Comparison of ENCODE assay signal across 25 cellular contexts in the genomic region with DNA sequence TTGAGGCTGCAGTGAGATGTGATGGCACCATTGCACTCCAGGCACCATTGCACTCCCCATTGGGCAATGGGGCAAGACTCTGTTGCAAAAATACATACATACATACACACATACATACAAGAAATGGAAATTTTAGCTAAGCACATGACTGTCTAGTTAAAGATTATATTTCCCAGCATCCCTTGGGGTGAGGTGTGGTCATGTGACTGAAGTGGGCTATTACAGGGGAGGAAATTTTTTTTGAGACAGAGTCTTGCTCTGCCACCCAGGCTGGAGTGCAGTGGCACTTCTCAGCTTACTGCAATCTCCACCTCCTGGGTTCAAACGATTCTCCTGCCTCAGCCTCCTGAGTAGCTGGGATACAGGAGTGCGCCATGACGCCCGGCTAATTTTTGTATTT. TPM values are rescaled to one million over a fixed set of nuclear protein-coding genes. Genes with fewer than 3 reads are reported as not detected.
DNase-seq lines count a peak whose midpoint lies in the region; ATAC-seq, FAIRE-seq and TF ChIP-seq lines count a peak whose summit lies in the region.
"Had no signal": no experiment of that assay in that cellular context is flagged by ENCODE, and none has a peak within 500 bp of the region (broad histone marks: within the 10 kb centered on the region; RNA-seq: fewer than 3 reads in every experiment).

No MANE protein-coding gene starts in this region.

- DNase-seq in activated naive CD8-positive, alpha-beta T cell treated with anti-CD3 and anti-CD28 coated beads, Interleukin-2, amount 50 U/mL, for 24 hours = no peak
- no peak for DNase-seq in activated naive CD8-positive, alpha-beta T cell treated with anti-CD3 and anti-CD28 coated beads for 36 hours
- peak in 1 of 4 experiments; percentile 4 for DNase-seq in K562 (ENCODE audit: extremely low read depth in 1 of 4, low spot score in 3 of 4)
- no peak for DNase-seq in GM19239 (ENCODE audit: insufficient read length, low spot score)
- DNase-seq in activated naive CD4-positive, alpha-beta T cell treated with Interleukin-2 at 50 U/mL for 16 hours = no peak
- DNase-seq: AML-193; CD4-positive, alpha-beta memory T cell; CD4-positive, CD25-positive, alpha-beta regulatory T cell; CD8-positive, alpha-beta memory T cell; COR-L47; DMS 273 treated with DMSO at 0.1 percent for 48 hours; DMS153; DMS53; DMS79; DND-41; EL; GDM1 had no signal

- CTCF ChIA-PET in K562 (lab: Yijun Ruan, JAX; ENCODE audit: low intra/inter-chr PET ratio) = no interaction called here

- no peaks in the 10 kb centered on the region for H3K9me3 Mint-ChIP-seq in activated naive CD8-positive, alpha-beta T cell treated with anti-CD3 and anti-CD28 coated beads, Interleukin-2, amount 50 U/mL, for 24 hours
- H3K9me3 Mint-ChIP-seq in activated naive CD8-positive, alpha-beta T cell treated with anti-CD3 and anti-CD28 coated beads for 36 hours = no peaks in the 10 kb centered on the region
- H3K9me3 Mint-ChIP-seq: CD4-positive, alpha-beta memory T cell; CD4-positive, CD25-positive, alpha-beta regulatory T cell; CD8-positive, alpha-beta memory T cell had no signal

- H3K4me2 ChIP-seq in K562 (ENCODE audit: insufficient read depth, low read length) = no peak overlapping the region
- H3K4me2 ChIP-seq: A549; BLaER1 treated with 17β-estradiol and CSF1 and Interleukin-3, amounts not matched to agents 10 nM and 100 nM had no signal

- no peaks in the 10 kb centered on the region for H3K27me3 ChIP-seq in K562 (ENCODE audit: control insufficient read depth in 2 of 2, insufficient read depth in 2 of 2, low read length in 2 of 2)
- H3K27me3 ChIP-seq: BLaER1 treated with 17β-estradiol and CSF1 and Interleukin-3, amounts not matched to agents 10 nM and 100 nM had no signal

- TF ChIP-seq POLR2A in K562 (conservative IDR thresholded peaks at IDR 0.05) = no peak

- H3K27ac ChIP-seq in K562 (ENCODE audit: extremely low read depth, low read depth, low read length) = no peak overlapping the region
- H3K27ac ChIP-seq: 22Rv1; A549; BLaER1 treated with 17β-estradiol and CSF1 and Interleukin-3, amounts not matched to agents 10 nM and 100 nM had no signal

- H3K9me1 ChIP-seq in K562 (ENCODE audit: control insufficient read depth, insufficient read depth, low read length) = no peaks in the 10 kb centered on the region

- no peak for ATAC-seq in activated naive CD8-positive, alpha-beta T cell treated with anti-CD3 and anti-CD28 coated beads, Interleukin-2, amount 50 U/mL, for 24 hours
- no peak for ATAC-seq in K562
- ATAC-seq: A549, GM12878 had no signal

- H3K9me3 ChIP-seq in K562 (replicated peaks; ENCODE audit: control insufficient read depth, insufficient read depth, low read depth, low read length) = peaks cover 2% of the 10 kb centered on the region; the same call in 1 of the 2 replicates
- H3K9me3 ChIP-seq: A549 had no signal

- BruUV-seq in K562 (replicated peaks; lab: Mats Ljungman, UMichigan) = no TSS peak

- no peak overlapping the region for H3K9ac ChIP-seq in K562 (ENCODE audit: insufficient read depth in 1 of 2, low read depth in 2 of 2, low read length in 2 of 2)
- H3K9ac ChIP-seq: BLaER1 treated with 17β-estradiol and CSF1 and Interleukin-3, amounts not matched to agents 10 nM and 100 nM had no signal

- no peak overlapping the region for H3K4me3 ChIP-seq in K562
- H3K4me3 ChIP-seq: A549; BLaER1 treated with 17β-estradiol and CSF1 and Interleukin-3, amounts not matched to agents 10 nM and 100 nM; GM12878 had no signal

- H3K4me3 Mint-ChIP-seq in activated naive CD8-positive, alpha-beta T cell treated with anti-CD3 and anti-CD28 coated beads, Interleukin-2, amount 50 U/mL, for 24 hours = no peak overlapping the region
- H3K4me3 Mint-ChIP-seq in activated naive CD8-positive, alpha-beta T cell treated with anti-CD3 and anti-CD28 coated beads for 36 hours = no peak overlapping the region
- H3K4me3 Mint-ChIP-seq: B cell; CD14-positive monocyte; CD4-positive, alpha-beta memory T cell; CD4-positive, CD25-positive, alpha-beta regulatory T cell; CD8-positive, alpha-beta memory T cell had no signal

- 86% methylated on average over 4 of the region's 4 CpGs for WGBS in K562 (ENCODE audit: insufficient coverage, low coverage, missing lambda C conversion rate)

- TF ChIP-seq RAD21 in K562 (CRISPR knock-in tag; conservative IDR thresholded peaks at IDR 0.05 in 1 of 2, IDR thresholded peaks at IDR 0.05 in 1 of 2) = no peak

- no peaks in the 10 kb centered on the region for H4K20me1 ChIP-seq in K562 (replicated peaks; ENCODE audit: control insufficient read depth, insufficient read depth, low read length)
- H4K20me1 ChIP-seq: BLaER1 treated with 17β-estradiol and CSF1 and Interleukin-3, amounts not matched to agents 10 nM and 100 nM had no signal

- no peak overlapping the region for H2AFZ ChIP-seq in K562 (ENCODE audit: low read depth, low read length)

- H3K36me3 Mint-ChIP-seq in activated naive CD8-positive, alpha-beta T cell treated with anti-CD3 and anti-CD28 coated beads, Interleukin-2, amount 50 U/mL, for 24 hours (ENCODE audit: low read depth) = no peaks in the 10 kb centered on the region
- H3K36me3 Mint-ChIP-seq in activated naive CD8-positive, alpha-beta T cell treated with anti-CD3 and anti-CD28 coated beads for 36 hours = no peaks in the 10 kb centered on the region
- H3K36me3 Mint-ChIP-seq: CD14-positive monocyte; CD4-positive, alpha-beta memory T cell; CD4-positive, CD25-positive, alpha-beta regulatory T cell; CD8-positive, alpha-beta memory T cell had no signal

- no peaks in the 10 kb centered on the region for H3K79me2 ChIP-seq in K562 (ENCODE audit: control insufficient read depth, insufficient read depth, low read length)

- intact Hi-C loops in K562 (cut with micrococcal nuclease) = no loop called here

- peaks cover 47% of the 10 kb centered on the region for H3K4me1 Mint-ChIP-seq in activated naive CD8-positive, alpha-beta T cell treated with anti-CD3 and anti-CD28 coated beads, Interleukin-2, amount 50 U/mL, for 24 hours
- H3K4me1 Mint-ChIP-seq in activated naive CD8-positive, alpha-beta T cell treated with anti-CD3 and anti-CD28 coated beads for 36 hours = peaks cover 19% of the 10 kb centered on the region

- H3K36me3 ChIP-seq in K562 (ENCODE audit: control insufficient read depth, insufficient read depth, low read length) = no peaks in the 10 kb centered on the region
- H3K36me3 ChIP-seq: BLaER1 treated with 17β-estradiol and CSF1 and Interleukin-3, amounts not matched to agents 10 nM and 100 nM had no signal

- FAIRE-seq in K562 (lab: Jason Lieb, UNC) (no peak), GM19239 (lab: Jason Lieb, UNC) (no peak)
- FAIRE-seq: A549, GM12878, GM12892, GM18507 had no signal

- POLR2A ChIA-PET in K562 (lab: Yijun Ruan, JAX) = interaction anchor here (1.0 to 1.7 kb wide), 5 partner anchors 11 to 39 kb away, joined by 3 to 9 read pairs (median 6); partner anchors contain the start of gene HMGA1

- no peak for TF ChIP-seq EP300 in K562 (IDR thresholded peaks at IDR 0.05; ENCODE audit: low read length)

- H3K4me1 ChIP-seq in K562 (replicated peaks in 1 of 2; ENCODE audit: control insufficient read depth in 2 of 2, insufficient read depth in 2 of 2, low read length in 2 of 2) = peaks cover 0 to 10% of the 10 kb centered on the region in 2 experiments; a peak in 3 of 5 replicates
- H3K4me1 ChIP-seq: A549 had no signal

- in situ Hi-C loops in K562 (cut with MboI) = no loop called here

- no peak for TF ChIP-seq CTCF in K562 (IDR thresholded peaks at IDR 0.05 in 2 of 3, conservative IDR thresholded peaks at IDR 0.05 in 1 of 3; ENCODE audit: insufficient read depth in 2 of 3, low read depth in 1 of 3, low read length in 3 of 3)

- H3K27me3 Mint-ChIP-seq in activated naive CD8-positive, alpha-beta T cell treated with anti-CD3 and anti-CD28 coated beads, Interleukin-2, amount 50 U/mL, for 24 hours = no peaks in the 10 kb centered on the region
- no peaks in the 10 kb centered on the region for H3K27me3 Mint-ChIP-seq in activated naive CD8-positive, alpha-beta T cell treated with anti-CD3 and anti-CD28 coated beads for 36 hours
- H3K27me3 Mint-ChIP-seq: B cell; CD4-positive, alpha-beta memory T cell; CD4-positive, CD25-positive, alpha-beta regulatory T cell; CD8-positive, alpha-beta memory T cell had no signal

- peak overlapping the region; percentile 26 for H3K27ac Mint-ChIP-seq in activated naive CD8-positive, alpha-beta T cell treated with anti-CD3 and anti-CD28 coated beads, Interleukin-2, amount 50 U/mL, for 24 hours
- no peak overlapping the region for H3K27ac Mint-ChIP-seq in activated naive CD8-positive, alpha-beta T cell treated with anti-CD3 and anti-CD28 coated beads for 36 hours
- H3K27ac Mint-ChIP-seq: B cell; CD4-positive, CD25-positive, alpha-beta regulatory T cell had no signal

RNA-seq across cellular contexts. Expression of gene HMGA1, which starts 32.0 kb away (rescaled TPM):
- total RNA-seq in activated naive CD8-positive, alpha-beta T cell treated with anti-CD3 and anti-CD28 coated beads for 36 hours = 100 to 1,000 TPM; 803 to 814 TPM
- 30.6 and 67.6 TPM in 2 replicates for total RNA-seq in K562 (2011; cell fraction: chromatin; rRNA removed; ENCODE audit: low replicate concordance)
- 97.4 and 98.8 TPM in 2 replicates for total RNA-seq in K562 (2011; cell fraction: nucleolus; rRNA removed)
- 112 and 202 TPM in 2 replicates for total RNA-seq in K562 (2011; cell fraction: nucleoplasm; rRNA removed)
- total RNA-seq in K562 (2014; rRNA removed) (1,004 and 1,256 TPM in 2 replicates), K562 (2014; rRNA removed; fragmentation: Illumina TruSeq; extraction: Trizol) (270 and 326 TPM in 2 replicates), K562 (2015; rRNA removed; fragmentation: Illumina TruSeq; extraction: Trizol) (594 and 609 TPM in 2 replicates), K562 (2021) (1,947 and 1,950 TPM in 2 replicates)
- polyA plus RNA-seq in K562 (2011; rRNA removed) (205 and 451 TPM in 2 replicates), K562 (2014; fragmentation: Illumina TruSeq; extraction: Trizol) (1,608 and 1,897 TPM in 2 replicates), K562 (2014; fragmentation: Nextera tagmentation; extraction: Ambion mirVana) (10 to 100 TPM; 27.8 to 58.8 TPM), K562 (2014; rRNA removed) (1,026 and 1,125 TPM in 2 replicates)
- polyA plus RNA-seq in K562 (2011; cell fraction: cytosol; rRNA removed) = 348 and 767 TPM in 2 replicates
- polyA plus RNA-seq in K562 (2011; cell fraction: nucleus; rRNA removed) = 229 and 367 TPM in 2 replicates
- 830 and 1,263 TPM in 2 replicates for polyA plus RNA-seq in K562 (2012)
- polyA minus RNA-seq in K562 (2011; rRNA and poly(A)+ RNA removed) = 66.3 and 71.3 TPM in 2 replicates
- 364 and 449 TPM in 2 replicates for polyA minus RNA-seq in K562 (2011; cell fraction: cytosol; rRNA and poly(A)+ RNA removed)
- polyA minus RNA-seq in K562 (2011; cell fraction: nucleus; rRNA and poly(A)+ RNA removed) = 49.0 and 60.6 TPM in 2 replicates

RNA-seq across cellular contexts. Expression of gene SMIM29, which starts 44.1 kb away (rescaled TPM):
- 10 to 100 TPM; 13.1 to 14.2 TPM for total RNA-seq in activated naive CD8-positive, alpha-beta T cell treated with anti-CD3 and anti-CD28 coated beads for 36 hours
- 9.6 and 43.3 TPM in 2 replicates for total RNA-seq in K562 (2011; cell fraction: chromatin; rRNA removed; ENCODE audit: low replicate concordance)
- 62.9 and 65.8 TPM in 2 replicates for total RNA-seq in K562 (2011; cell fraction: nucleolus; rRNA removed)
- 33.6 and 43.7 TPM in 2 replicates for total RNA-seq in K562 (2011; cell fraction: nucleoplasm; rRNA removed)
- total RNA-seq in K562 (2014; rRNA removed) = 31.8 and 42.1 TPM in 2 replicates
- total RNA-seq in K562 (2014; rRNA removed; fragmentation: Illumina TruSeq; extraction: Trizol) = 4.6 and 6.5 TPM in 2 replicates
- total RNA-seq in K562 (2015; rRNA removed; fragmentation: Illumina TruSeq; extraction: Trizol) = 18.2 and 21.9 TPM in 2 replicates
- 30.1 and 35.5 TPM in 2 replicates for total RNA-seq in K562 (2021)
- 29.1 and 74.4 TPM in 2 replicates for polyA plus RNA-seq in K562 (2011; rRNA removed)
- 106 and 151 TPM in 2 replicates for polyA plus RNA-seq in K562 (2011; cell fraction: cytosol; rRNA removed)
- 87.3 and 88.9 TPM in 2 replicates for polyA plus RNA-seq in K562 (2011; cell fraction: nucleus; rRNA removed)
- 43.9 and 73.7 TPM in 2 replicates for polyA plus RNA-seq in K562 (2012)
- polyA plus RNA-seq in K562 (2014; fragmentation: Illumina TruSeq; extraction: Trizol) = 20.9 and 39.0 TPM in 2 replicates
- polyA plus RNA-seq in K562 (2014; fragmentation: Nextera tagmentation; extraction: Ambion mirVana) = 10 to 100 TPM; 13.1 to 13.7 TPM
- polyA plus RNA-seq in K562 (2014; rRNA removed) = 34.9 and 36.7 TPM in 2 replicates
- 10.5 and 14.6 TPM in 2 replicates for polyA minus RNA-seq in K562 (2011; rRNA and poly(A)+ RNA removed)
- polyA minus RNA-seq in K562 (2011; cell fraction: cytosol; rRNA and poly(A)+ RNA removed) = 18.3 and 35.8 TPM in 2 replicates
- 43.4 and 63.9 TPM in 2 replicates for polyA minus RNA-seq in K562 (2011; cell fraction: nucleus; rRNA and poly(A)+ RNA removed)

RNA-seq across cellular contexts. Expression of gene GRM4, which starts 58.8 kb away (rescaled TPM):
- total RNA-seq in activated naive CD8-positive, alpha-beta T cell treated with anti-CD3 and anti-CD28 coated beads for 36 hours = under 1 TPM; 0.12 to 0.18 TPM
- 0.09 TPM in 1 of 2 replicates, not detected in the other for total RNA-seq in K562 (2011; cell fraction: chromatin; rRNA removed; ENCODE audit: low replicate concordance)
- not detected in 2 replicates for total RNA-seq in K562 (2011; cell fraction: nucleolus; rRNA removed)
- not detected in 2 replicates for total RNA-seq in K562 (2011; cell fraction: nucleoplasm; rRNA removed)
- total RNA-seq in K562 (2014; rRNA removed) = 0.18 TPM in 1 of 2 replicates, not detected in the other
- total RNA-seq in K562 (2014; rRNA removed; fragmentation: Illumina TruSeq; extraction: Trizol) = not detected in 2 replicates
- total RNA-seq in K562 (2015; rRNA removed; fragmentation: Illumina TruSeq; extraction: Trizol) = not detected in 2 replicates
- total RNA-seq in K562 (2021) = not detected in 2 replicates
- not detected in 2 replicates for polyA plus RNA-seq in K562 (2011; rRNA removed)
- not detected in 2 replicates for polyA plus RNA-seq in K562 (2011; cell fraction: cytosol; rRNA removed)
- polyA plus RNA-seq in K562 (2011; cell fraction: nucleus; rRNA removed) = 0.09 TPM in 1 of 2 replicates, not detected in the other
- 0.04 TPM in 1 of 2 replicates, not detected in the other for polyA plus RNA-seq in K562 (2012)
- polyA plus RNA-seq in K562 (2014; fragmentation: Illumina TruSeq; extraction: Trizol) = not detected in 2 replicates
- not detected for polyA plus RNA-seq in K562 (2014; fragmentation: Nextera tagmentation; extraction: Ambion mirVana)
- polyA plus RNA-seq in K562 (2014; rRNA removed) = not detected in 2 replicates
- not detected in 2 replicates for polyA minus RNA-seq in K562 (2011; rRNA and poly(A)+ RNA removed)
- not detected in 2 replicates for polyA minus RNA-seq in K562 (2011; cell fraction: cytosol; rRNA and poly(A)+ RNA removed)
- 0.11 TPM in 1 of 2 replicates, not detected in the other for polyA minus RNA-seq in K562 (2011; cell fraction: nucleus; rRNA and poly(A)+ RNA removed)
- total RNA-seq: B cell; CD4-positive, CD25-positive, alpha-beta regulatory T cell; CD8-positive, alpha-beta memory T cell had no signal
- polyA plus RNA-seq: CD14-positive monocyte; CD4-positive, alpha-beta memory T cell; CD4-positive, CD25-positive, alpha-beta regulatory T cell had no signal
